27 cellular contexts compared by ENCODE assay signal in the genomic region with DNA sequence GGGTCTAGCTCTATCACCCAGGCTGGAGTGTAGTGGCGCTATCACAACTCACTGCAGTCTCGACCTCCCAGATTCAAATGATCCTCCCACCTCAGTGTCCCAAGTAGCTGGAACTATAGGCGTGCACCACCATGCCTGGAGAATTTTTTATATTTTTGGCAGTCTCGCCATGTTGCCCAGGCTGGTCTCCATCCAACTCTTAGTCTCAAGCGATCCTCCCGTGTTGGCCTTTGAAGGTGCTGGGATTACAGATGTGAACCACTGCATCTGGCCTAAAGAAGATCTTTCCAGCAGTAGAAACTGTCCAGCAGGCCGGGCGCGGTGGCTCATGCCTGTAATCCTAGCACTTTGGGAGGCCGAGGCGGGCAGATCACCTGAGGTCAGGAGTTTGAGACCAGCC.
"Had no signal": no experiment of that assay in that cellular context is flagged by ENCODE, and none has a peak within 500 bp of the region (broad histone marks: within the 10 kb centered on the region; RNA-seq: fewer than 3 reads in every experiment).

No MANE protein-coding gene starts in this region.

- H3K4me1 ChIP-seq: neural progenitor cell, parathyroid adenoma, right lobe of liver, thyroid gland, vagina had no signal

- H3K9me3 ChIP-seq: ovary, psoas muscle, right lobe of liver, sigmoid colon, thoracic aorta, thyroid gland, tibial nerve, upper lobe of left lung, vagina had no signal

- H3K9ac ChIP-seq: neural progenitor cell, parathyroid adenoma had no signal

- H3K27ac Mint-ChIP-seq: natural killer cell; nephron; neural progenitor cell; progenitor cell of endocrine pancreas; stimulated activated memory B cell treated with anti-CD40 and anti-IgM and Interleukin-4, amounts not matched to agents 10 μg/mL and 1 μg/mL and 100 μg/mL, for 72 hours; stimulated activated naive CD8-positive, alpha-beta T cell treated with anti-CD3 and anti-CD28 coated beads, Interleukin-15, amount 100 ng/mL, for 72 hours had no signal

- H3K27me3 ChIP-seq: neural progenitor cell, ovary, right lobe of liver, sigmoid colon, thyroid gland, tibial nerve, upper lobe of left lung, vagina had no signal

- H3K36me3 Mint-ChIP-seq: natural killer cell; neural progenitor cell; stimulated activated memory B cell treated with anti-CD40 and anti-IgM and Interleukin-4, amounts not matched to agents 10 μg/mL and 1 μg/mL and 100 μg/mL, for 72 hours had no signal

- H3K4me3 ChIP-seq: neural progenitor cell, ovary, psoas muscle, right lobe of liver, sigmoid colon, thoracic aorta, thyroid gland, tibial nerve, upper lobe of left lung, vagina had no signal

- H3K4me1 Mint-ChIP-seq: natural killer cell; neural progenitor cell; stimulated activated naive CD8-positive, alpha-beta T cell treated with anti-CD3 and anti-CD28 coated beads, Interleukin-15, amount 100 ng/mL, for 72 hours had no signal

- DNase-seq: natural killer cell; occipital lobe; ovary; psoas muscle; right cardiac atrium; right lobe of liver; small intestine; stimulated activated CD4-positive, alpha-beta T cell treated with anti-CD3 and anti-CD28 coated beads, Interleukin-12 subunit alpha, Interleukin-12 subunit beta, amount 100 ng/mL, for 4 hours; stimulated activated CD4-positive, alpha-beta T cell treated with anti-CD3 and anti-CD28 coated beads, Interleukin-1b, Interleukin-23, amount 100 ng/mL, for 48 hours; stimulated activated CD4-positive, alpha-beta T cell treated with anti-CD3 and anti-CD28 coated beads, Interleukin-4, amount 100 ng/mL, for 1 hour; stimulated activated CD4-positive, alpha-beta T cell treated with anti-CD3 and anti-CD28 coated beads, Interleukin-4, amount 100 ng/mL, for 4 hours; stimulated activated CD8-positive, alpha-beta memory T cell treated with anti-CD3 and anti-CD28 coated beads, Interleukin-4, amount 100 ng/mL, for 48 hours; stimulated activated naive CD4-positive, alpha-beta T cell; stimulated activated naive CD8-positive, alpha-beta T cell treated with anti-CD3 and anti-CD28 coated beads, Interleukin-15, amount 100 ng/mL, for 72 hours; stimulated activated naive CD8-positive, alpha-beta T cell treated with anti-CD3 and anti-CD28 coated beads, Interleukin-15, Interleukin-2, amounts not matched to agents 100 U/mL and 50 U/mL, for 24 hours; thyroid gland; trophoblast cell; upper lobe of left lung had no signal

- H3K9me3 Mint-ChIP-seq: natural killer cell; nephron; neural progenitor cell; stimulated activated naive CD8-positive, alpha-beta T cell treated with anti-CD3 and anti-CD28 coated beads, Interleukin-15, amount 100 ng/mL, for 72 hours had no signal

- H3K4me3 Mint-ChIP-seq: natural killer cell; nephron; neural progenitor cell; stimulated activated memory B cell treated with anti-CD40 and anti-IgM and Interleukin-4, amounts not matched to agents 10 μg/mL and 1 μg/mL and 100 μg/mL, for 72 hours; stimulated activated naive CD8-positive, alpha-beta T cell treated with anti-CD3 and anti-CD28 coated beads, Interleukin-15, amount 100 ng/mL, for 72 hours had no signal

- H3K27ac ChIP-seq: neural progenitor cell, ovary, parathyroid adenoma, psoas muscle, right lobe of liver, sigmoid colon, thoracic aorta, thyroid gland, tibial nerve, vagina had no signal

- H3K36me3 ChIP-seq: neural progenitor cell, ovary, right lobe of liver, sigmoid colon, thoracic aorta, thyroid gland, tibial nerve, vagina had no signal

- ATAC-seq: natural killer cell; psoas muscle; stimulated activated memory B cell treated with anti-CD40 and anti-IgM and Interleukin-4, amounts not matched to agents 10 μg/mL and 1 μg/mL and 100 μg/mL, for 72 hours; stimulated activated naive CD8-positive, alpha-beta T cell treated with anti-CD3 and anti-CD28 coated beads, Interleukin-15, amount 100 ng/mL, for 72 hours; stimulated activated naive CD8-positive, alpha-beta T cell treated with anti-CD3 and anti-CD28 coated beads, Interleukin-15, Interleukin-2, amounts not matched to agents 100 U/mL and 50 U/mL, for 24 hours had no signal
